24 cellular contexts compared by ENCODE assay signal in genomic region chr15:100672959-100673358, GRCh38.
DNase-seq lines count a peak whose midpoint lies in the region; ATAC-seq and TF ChIP-seq lines count a peak whose summit lies in the region.
"Had no signal": no experiment of that assay in that cellular context is flagged by ENCODE, and none has a peak within 500 bp of the region (broad histone marks: within the 10 kb centered on the region; RNA-seq: fewer than 3 reads in every experiment).

No MANE protein-coding gene starts in this region.

- peaks cover 15% of the 10 kb centered on the region for H3K4me1 ChIP-seq in PC-3 (ENCODE audit: insufficient read depth, low read length)
- H3K4me1 ChIP-seq: BLaER1 had no signal

- TF ChIP-seq CTCF in PC-3 (conservative IDR thresholded peaks at IDR 0.05; ENCODE audit: low read depth, low read length): no peak

- no peaks in the 10 kb centered on the region for H4K20me1 ChIP-seq in PC-3 (ENCODE audit: low read length)
- H4K20me1 ChIP-seq: BLaER1 had no signal

- no peaks in the 10 kb centered on the region for H3K9me2 ChIP-seq in PC-3 (replicated peaks; ENCODE audit: low read length)

- DNase-seq in NCI-H2171 treated with DMSO at 0.1 percent for 48 hours (lab: John Stamatoyannopoulos, UW): peak; percentile 10
- no peak for DNase-seq in NCI-H2171 (lab: John Stamatoyannopoulos, UW)
- DNase-seq in PC-3: no peak
- DNase-seq in NCI-H748 treated with DMSO at 0.1 percent for 48 hours (lab: John Stamatoyannopoulos, UW): no peak
- no peak for DNase-seq in activated naive CD4-positive, alpha-beta T cell treated with anti-CD3 and anti-CD28 coated beads, Interleukin-2, amount 10 ng/mL, durations not matched to agents 7 days and 5 days
- no peak for DNase-seq in ACHN
- DNase-seq in activated T-cell treated with anti-CD3 and anti-CD28 coated beads, Interleukin-2, amount 50 U/mL, for 4 hours: no peak
- DNase-seq: 8988T; CD4-positive, alpha-beta T cell; DMS79 treated with DMSO at 0.1 percent for 48 hours; GF-D8; MV-4-11; NCI-H1105; NCI-H1436 treated with DMSO at 0.1 percent for 48 hours; NCI-H187 treated with DMSO at 0.1 percent for 48 hours; NCI-H446 treated with DMSO at 0.1 percent for 48 hours; NCI-H69; RPMI8226; SHP77; SW 1271 had no signal

- in situ Hi-C loops in ACHN (cut with HindIII; ENCODE audit: low pct_ligation_motif_present, low pct_unique_long_range_greater_than_20kb, low sequenced_read_pairs): no loop called here

- no peaks in the 10 kb centered on the region for H3K36me3 Mint-ChIP-seq in activated naive CD4-positive, alpha-beta T cell treated with anti-CD3 and anti-CD28 coated beads, Interleukin-2, amount 10 ng/mL, durations not matched to agents 7 days and 5 days
- H3K36me3 Mint-ChIP-seq in activated T-cell treated with anti-CD3 and anti-CD28 coated beads, Interleukin-2, amount 50 U/mL, for 4 hours (ENCODE audit: insufficient read depth): no peaks in the 10 kb centered on the region

- no peaks in the 10 kb centered on the region for H3K27me3 ChIP-seq in PC-3 (ENCODE audit: low read length)
- H3K27me3 ChIP-seq: BLaER1 had no signal

- no peaks in the 10 kb centered on the region for H3F3A ChIP-seq in PC-3 (ENCODE audit: low read length, unreplicated experiment)

- peak overlapping the region; percentile 67; the same call in 1 of the 2 replicates for H3K9ac ChIP-seq in PC-3 (ENCODE audit: low read length)
- H3K9ac ChIP-seq: BLaER1 had no signal

- intact Hi-C loops in PC-3 (cut with micrococcal nuclease): loop anchor here (1.0 to 2.0 kb wide), 2 partner anchors 48 to 200 kb away; no protein-coding TSS in a partner anchor

- no peak overlapping the region for H3K4me3 ChIP-seq in PC-3 (ENCODE audit: low read length)
- H3K4me3 ChIP-seq: BLaER1 had no signal

- no TSS peak for BruUV-seq in PC-3 (replicated peaks; lab: Mats Ljungman, UMichigan)

- H3K4me2 ChIP-seq in PC-3 (ENCODE audit: low read length): no peak overlapping the region
- H3K4me2 ChIP-seq: BLaER1 had no signal

- H3K9me3 ChIP-seq in PC-3 (ENCODE audit: low read length): no peaks in the 10 kb centered on the region

- no peak overlapping the region for H2AFZ ChIP-seq in PC-3 (ENCODE audit: low read length)

- POLR2A ChIA-PET in PC-3 (lab: Charles Lee; ENCODE audit: unreplicated experiment): no interaction called here

- H3K4me1 Mint-ChIP-seq in activated naive CD4-positive, alpha-beta T cell treated with anti-CD3 and anti-CD28 coated beads, Interleukin-2, amount 10 ng/mL, durations not matched to agents 7 days and 5 days: no peaks in the 10 kb centered on the region
- no peaks in the 10 kb centered on the region for H3K4me1 Mint-ChIP-seq in activated T-cell treated with anti-CD3 and anti-CD28 coated beads, Interleukin-2, amount 50 U/mL, for 4 hours (ENCODE audit: low read depth)

- no peaks in the 10 kb centered on the region for H3K27me3 Mint-ChIP-seq in activated naive CD4-positive, alpha-beta T cell treated with anti-CD3 and anti-CD28 coated beads, Interleukin-2, amount 10 ng/mL, durations not matched to agents 7 days and 5 days
- H3K27me3 Mint-ChIP-seq in activated T-cell treated with anti-CD3 and anti-CD28 coated beads, Interleukin-2, amount 50 U/mL, for 4 hours (ENCODE audit: low read depth): peaks cover 2% of the 10 kb centered on the region

- no peaks in the 10 kb centered on the region for H3K79me2 ChIP-seq in PC-3 (ENCODE audit: low read length)

- H3K27ac Mint-ChIP-seq in activated naive CD4-positive, alpha-beta T cell treated with anti-CD3 and anti-CD28 coated beads, Interleukin-2, amount 10 ng/mL, durations not matched to agents 7 days and 5 days: no peak overlapping the region
- H3K27ac Mint-ChIP-seq: CD4-positive, alpha-beta T cell; T-helper 1 cell treated with Interleukin-12 subunit alpha and Interleukin-12 subunit beta and Interleukin-4 antibody, amounts not matched to agents 30 μg/mL and 1 μg/mL, for 36 hours had no signal

- H3K27ac ChIP-seq in PC-3 (ENCODE audit: low read length): peak overlapping the region; percentile 60
- H3K27ac ChIP-seq: BLaER1, HL-60 had no signal

- ATAC-seq in PC-3: no peak
- peak; percentile 52 for ATAC-seq in SK-N-SH treated with all-trans-retinoic acid at 6 μM for 48 hours
- ATAC-seq in activated T-cell treated with anti-CD3 and anti-CD28 coated beads, Interleukin-2, amount 50 U/mL, for 4 hours: no peak

- H3K9me3 Mint-ChIP-seq in activated naive CD4-positive, alpha-beta T cell treated with anti-CD3 and anti-CD28 coated beads, Interleukin-2, amount 10 ng/mL, durations not matched to agents 7 days and 5 days: no peaks in the 10 kb centered on the region
- H3K9me3 Mint-ChIP-seq in activated T-cell treated with anti-CD3 and anti-CD28 coated beads, Interleukin-2, amount 50 U/mL, for 4 hours: peaks cover 2% of the 10 kb centered on the region
- H3K9me3 Mint-ChIP-seq: CD4-positive, alpha-beta T cell had no signal

- CTCF ChIA-PET in PC-3 (lab: Charles Lee): no interaction called here
- CTCF ChIA-PET in activated naive CD4-positive, alpha-beta T cell treated with anti-CD3 and anti-CD28 coated beads, Interleukin-2, amount 10 ng/mL, durations not matched to agents 7 days and 5 days (lab: Charles Lee): interaction anchor here (0.6 kb wide), 1 partner anchor 170 kb away, joined by 4 read pairs; no protein-coding TSS in a partner anchor

- H3K4me3 Mint-ChIP-seq in activated naive CD4-positive, alpha-beta T cell treated with anti-CD3 and anti-CD28 coated beads, Interleukin-2, amount 10 ng/mL, durations not matched to agents 7 days and 5 days: no peak overlapping the region
- H3K4me3 Mint-ChIP-seq in activated T-cell treated with anti-CD3 and anti-CD28 coated beads, Interleukin-2, amount 50 U/mL, for 4 hours: no peak overlapping the region
- H3K4me3 Mint-ChIP-seq: CD4-positive, alpha-beta T cell; T-helper 1 cell treated with Interleukin-12 subunit alpha and Interleukin-12 subunit beta and Interleukin-4 antibody, amounts not matched to agents 30 μg/mL and 1 μg/mL, for 36 hours had no signal

- no peaks in the 10 kb centered on the region for H3K36me3 ChIP-seq in PC-3 (ENCODE audit: low read depth, low read length)
- H3K36me3 ChIP-seq: BLaER1 had no signal

TF ChIP-seq in SK-N-SH treated with all-trans-retinoic acid at 6 μM for 48 hours, 23 proteins besides CTCF, POLR2A, EP300 and RAD21:
- no peak for TF ChIP-seq POU6F1 (CRISPR knock-in tag; IDR thresholded peaks at IDR 0.05; ENCODE audit: borderline replicate concordance, low read depth)
- TF ChIP-seq ISL1 (CRISPR knock-in tag; IDR thresholded peaks at IDR 0.05): no peak
- no peak for TF ChIP-seq CSDC2 (CRISPR knock-in tag; IDR thresholded peaks at IDR 0.05)
- peak; percentile 71 for TF ChIP-seq TCF4 (CRISPR knock-in tag; IDR thresholded peaks at IDR 0.05; ENCODE audit: borderline replicate concordance)
- no peak for TF ChIP-seq ZNF565 (CRISPR knock-in tag; conservative IDR thresholded peaks at IDR 0.05; ENCODE audit: low read depth)
- TF ChIP-seq ARNTL (CRISPR knock-in tag; IDR thresholded peaks at IDR 0.05; ENCODE audit: borderline replicate concordance, low read depth): no peak
- peak; percentile 85 for TF ChIP-seq ZNF8 (CRISPR knock-in tag; IDR thresholded peaks at IDR 0.05)
- no peak for TF ChIP-seq TSHZ2 (CRISPR knock-in tag; IDR thresholded peaks at IDR 0.05)
- TF ChIP-seq CREB5 (CRISPR knock-in tag; IDR thresholded peaks at IDR 0.05; ENCODE audit: low read depth): no peak
